ENCODE assay signal across 1 cellular context in the genomic region with DNA sequence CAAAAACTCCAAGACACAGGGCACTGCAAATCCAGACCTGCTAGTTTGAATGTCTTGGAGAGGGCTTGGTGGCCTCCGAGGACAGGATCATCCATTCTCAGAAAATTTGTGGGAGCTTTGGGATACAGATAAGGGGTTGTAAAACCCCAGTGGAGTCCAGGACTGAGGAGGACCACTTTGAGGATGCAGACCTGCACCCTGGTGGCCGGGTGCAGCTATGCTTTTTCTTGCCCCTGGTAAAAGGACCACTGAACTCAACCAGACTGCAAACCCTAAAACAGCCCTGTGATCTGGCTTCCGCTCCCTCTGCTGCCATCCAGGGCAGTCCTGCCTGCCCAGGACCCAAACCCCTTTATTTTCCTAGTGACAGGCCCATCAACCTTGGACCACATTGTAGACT.
TF ChIP-seq lines count a peak whose summit lies in the region.

No MANE protein-coding gene starts in this region.

TF ChIP-seq in GM23338, 12 proteins besides CTCF, POLR2A, EP300 and RAD21 (continued from another document):
- TF ChIP-seq, protein P1, sequence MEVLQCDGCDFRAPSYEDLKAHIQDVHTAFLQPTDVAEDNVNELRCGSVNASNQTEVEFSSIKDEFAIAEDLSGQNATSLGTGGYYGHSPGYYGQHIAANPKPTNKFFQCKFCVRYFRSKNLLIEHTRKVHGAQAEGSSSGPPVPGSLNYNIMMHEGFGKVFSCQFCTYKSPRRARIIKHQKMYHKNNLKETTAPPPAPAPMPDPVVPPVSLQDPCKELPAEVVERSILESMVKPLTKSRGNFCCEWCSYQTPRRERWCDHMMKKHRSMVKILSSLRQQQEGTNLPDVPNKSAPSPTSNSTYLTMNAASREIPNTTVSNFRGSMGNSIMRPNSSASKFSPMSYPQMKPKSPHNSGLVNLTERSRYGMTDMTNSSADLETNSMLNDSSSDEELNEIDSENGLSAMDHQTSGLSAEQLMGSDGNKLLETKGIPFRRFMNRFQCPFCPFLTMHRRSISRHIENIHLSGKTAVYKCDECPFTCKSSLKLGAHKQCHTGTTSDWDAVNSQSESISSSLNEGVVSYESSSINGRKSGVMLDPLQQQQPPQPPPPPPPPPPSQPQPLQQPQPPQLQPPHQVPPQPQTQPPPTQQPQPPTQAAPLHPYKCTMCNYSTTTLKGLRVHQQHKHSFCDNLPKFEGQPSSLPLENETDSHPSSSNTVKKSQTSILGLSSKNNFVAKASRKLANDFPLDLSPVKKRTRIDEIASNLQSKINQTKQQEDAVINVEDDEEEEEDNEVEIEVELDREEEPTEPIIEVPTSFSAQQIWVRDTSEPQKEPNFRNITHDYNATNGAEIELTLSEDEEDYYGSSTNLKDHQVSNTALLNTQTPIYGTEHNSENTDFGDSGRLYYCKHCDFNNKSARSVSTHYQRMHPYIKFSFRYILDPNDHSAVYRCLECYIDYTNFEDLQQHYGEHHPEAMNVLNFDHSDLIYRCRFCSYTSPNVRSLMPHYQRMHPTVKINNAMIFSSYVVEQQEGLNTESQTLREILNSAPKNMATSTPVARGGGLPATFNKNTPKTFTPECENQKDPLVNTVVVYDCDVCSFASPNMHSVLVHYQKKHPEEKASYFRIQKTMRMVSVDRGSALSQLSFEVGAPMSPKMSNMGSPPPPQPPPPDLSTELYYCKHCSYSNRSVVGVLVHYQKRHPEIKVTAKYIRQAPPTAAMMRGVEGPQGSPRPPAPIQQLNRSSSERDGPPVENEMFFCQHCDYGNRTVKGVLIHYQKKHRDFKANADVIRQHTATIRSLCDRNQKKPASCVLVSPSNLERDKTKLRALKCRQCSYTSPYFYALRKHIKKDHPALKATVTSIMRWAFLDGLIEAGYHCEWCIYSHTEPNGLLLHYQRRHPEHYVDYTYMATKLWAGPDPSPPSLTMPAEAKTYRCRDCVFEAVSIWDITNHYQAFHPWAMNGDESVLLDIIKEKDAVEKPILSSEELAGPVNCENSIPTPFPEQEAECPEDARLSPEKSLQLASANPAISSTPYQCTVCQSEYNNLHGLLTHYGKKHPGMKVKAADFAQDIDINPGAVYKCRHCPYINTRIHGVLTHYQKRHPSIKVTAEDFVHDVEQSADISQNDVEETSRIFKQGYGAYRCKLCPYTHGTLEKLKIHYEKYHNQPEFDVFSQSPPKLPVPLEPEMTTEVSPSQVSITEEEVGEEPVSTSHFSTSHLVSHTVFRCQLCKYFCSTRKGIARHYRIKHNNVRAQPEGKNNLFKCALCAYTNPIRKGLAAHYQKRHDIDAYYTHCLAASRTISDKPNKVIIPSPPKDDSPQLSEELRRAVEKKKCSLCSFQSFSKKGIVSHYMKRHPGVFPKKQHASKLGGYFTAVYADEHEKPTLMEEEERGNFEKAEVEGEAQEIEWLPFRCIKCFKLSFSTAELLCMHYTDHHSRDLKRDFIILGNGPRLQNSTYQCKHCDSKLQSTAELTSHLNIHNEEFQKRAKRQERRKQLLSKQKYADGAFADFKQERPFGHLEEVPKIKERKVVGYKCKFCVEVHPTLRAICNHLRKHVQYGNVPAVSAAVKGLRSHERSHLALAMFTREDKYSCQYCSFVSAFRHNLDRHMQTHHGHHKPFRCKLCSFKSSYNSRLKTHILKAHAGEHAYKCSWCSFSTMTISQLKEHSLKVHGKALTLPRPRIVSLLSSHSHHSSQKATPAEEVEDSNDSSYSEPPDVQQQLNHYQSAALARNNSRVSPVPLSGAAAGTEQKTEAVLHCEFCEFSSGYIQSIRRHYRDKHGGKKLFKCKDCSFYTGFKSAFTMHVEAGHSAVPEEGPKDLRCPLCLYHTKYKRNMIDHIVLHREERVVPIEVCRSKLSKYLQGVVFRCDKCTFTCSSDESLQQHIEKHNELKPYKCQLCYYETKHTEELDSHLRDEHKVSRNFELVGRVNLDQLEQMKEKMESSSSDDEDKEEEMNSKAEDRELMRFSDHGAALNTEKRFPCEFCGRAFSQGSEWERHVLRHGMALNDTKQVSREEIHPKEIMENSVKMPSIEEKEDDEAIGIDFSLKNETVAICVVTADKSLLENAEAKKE (CRISPR knock-in tag; IDR thresholded peaks at IDR 0.05), result no peak
- TF ChIP-seq JUNB (IDR thresholded peaks at IDR 0.05; ENCODE audit: unreplicated experiment) (no peak), CREB1 (CRISPR knock-in tag; IDR thresholded peaks at IDR 0.05; ENCODE audit: low read depth) (no peak)
- TF ChIP-seq, protein P2, sequence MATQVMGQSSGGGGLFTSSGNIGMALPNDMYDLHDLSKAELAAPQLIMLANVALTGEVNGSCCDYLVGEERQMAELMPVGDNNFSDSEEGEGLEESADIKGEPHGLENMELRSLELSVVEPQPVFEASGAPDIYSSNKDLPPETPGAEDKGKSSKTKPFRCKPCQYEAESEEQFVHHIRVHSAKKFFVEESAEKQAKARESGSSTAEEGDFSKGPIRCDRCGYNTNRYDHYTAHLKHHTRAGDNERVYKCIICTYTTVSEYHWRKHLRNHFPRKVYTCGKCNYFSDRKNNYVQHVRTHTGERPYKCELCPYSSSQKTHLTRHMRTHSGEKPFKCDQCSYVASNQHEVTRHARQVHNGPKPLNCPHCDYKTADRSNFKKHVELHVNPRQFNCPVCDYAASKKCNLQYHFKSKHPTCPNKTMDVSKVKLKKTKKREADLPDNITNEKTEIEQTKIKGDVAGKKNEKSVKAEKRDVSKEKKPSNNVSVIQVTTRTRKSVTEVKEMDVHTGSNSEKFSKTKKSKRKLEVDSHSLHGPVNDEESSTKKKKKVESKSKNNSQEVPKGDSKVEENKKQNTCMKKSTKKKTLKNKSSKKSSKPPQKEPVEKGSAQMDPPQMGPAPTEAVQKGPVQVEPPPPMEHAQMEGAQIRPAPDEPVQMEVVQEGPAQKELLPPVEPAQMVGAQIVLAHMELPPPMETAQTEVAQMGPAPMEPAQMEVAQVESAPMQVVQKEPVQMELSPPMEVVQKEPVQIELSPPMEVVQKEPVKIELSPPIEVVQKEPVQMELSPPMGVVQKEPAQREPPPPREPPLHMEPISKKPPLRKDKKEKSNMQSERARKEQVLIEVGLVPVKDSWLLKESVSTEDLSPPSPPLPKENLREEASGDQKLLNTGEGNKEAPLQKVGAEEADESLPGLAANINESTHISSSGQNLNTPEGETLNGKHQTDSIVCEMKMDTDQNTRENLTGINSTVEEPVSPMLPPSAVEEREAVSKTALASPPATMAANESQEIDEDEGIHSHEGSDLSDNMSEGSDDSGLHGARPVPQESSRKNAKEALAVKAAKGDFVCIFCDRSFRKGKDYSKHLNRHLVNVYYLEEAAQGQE (IDR thresholded peaks at IDR 0.05; ENCODE audit: unreplicated experiment), result no peak
